1 cellular context compared by ENCODE assay signal in genomic region chr9:975740-976257, GRCh38.
TF ChIP-seq lines count a peak whose summit lies in the region.

No MANE protein-coding gene starts in this region.

TF ChIP-seq in GM12878, 131 proteins besides CTCF, POLR2A, EP300 and RAD21:
- TF ChIP-seq EZH2 (IDR thresholded peaks at IDR 0.05; ENCODE audit: borderline replicate concordance, control insufficient read depth, low read depth, low read length): 0 out of 2 replicates have a peak, but pooled peaks have one; percentile 3
- TF ChIP-seq MYC (IDR thresholded peaks at IDR 0.05; ENCODE audit: insufficient read depth, insufficient read length, insufficient replicate concordance, low read length, severe bottlenecking): no peak
